10 cellular contexts compared by ENCODE assay signal in the genomic region with DNA sequence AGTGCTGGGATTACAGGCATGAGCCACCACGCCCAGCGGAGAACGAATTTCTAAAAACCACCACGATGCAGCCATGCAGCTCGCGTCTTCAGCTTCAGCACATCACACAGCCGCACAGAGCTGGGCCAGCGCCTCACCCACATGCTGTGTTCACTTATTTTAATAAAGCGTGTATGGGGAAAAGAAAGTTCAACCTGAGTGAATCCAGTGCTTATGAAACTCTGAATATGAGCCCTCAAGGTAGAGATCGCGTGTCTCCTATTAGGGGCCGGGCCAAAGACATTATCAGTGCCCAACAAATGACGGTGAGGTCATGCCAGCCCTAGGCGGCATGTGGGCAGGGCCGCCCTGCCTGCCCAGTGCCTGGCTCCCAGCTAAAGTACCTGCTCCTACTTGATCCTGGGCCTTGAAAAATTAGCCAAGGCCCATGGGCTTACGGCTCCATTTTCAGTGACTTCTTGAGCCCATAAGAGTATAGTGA. TPM values are rescaled to one million over a fixed set of nuclear protein-coding genes. Genes with fewer than 3 reads are reported as not detected.
A peak's percentile ranks its signal among the peaks of the same experiment; 100 is the strongest.
DNase-seq lines count a peak whose midpoint lies in the region; ATAC-seq and TF ChIP-seq lines count a peak whose summit lies in the region.
"Had no signal": no experiment of that assay in that cellular context is flagged by ENCODE, and none has a peak within 500 bp of the region (broad histone marks: within the 10 kb centered on the region; RNA-seq: fewer than 3 reads in every experiment).

No MANE protein-coding gene starts in this region.

- no peaks in the 10 kb centered on the region for H3K9me3 Mint-ChIP-seq in activated naive CD4-positive, alpha-beta T cell treated with anti-CD3 and anti-CD28 coated beads, Interleukin-2, amount 50 U/mL, for 72 hours

- TF ChIP-seq CTCF in foreskin keratinocyte (conservative IDR thresholded peaks at IDR 0.05) = no peak
- TF ChIP-seq CTCF in gastroesophageal sphincter (IDR thresholded peaks at IDR 0.05) = no peak

- ATAC-seq in GM18517 (IDR thresholded peaks at IDR 0.05; ENCODE audit: unreplicated experiment) (peak; percentile 70), GM21717 (IDR thresholded peaks at IDR 0.05; ENCODE audit: unreplicated experiment) (peak; percentile 59), HG03432 (IDR thresholded peaks at IDR 0.05; ENCODE audit: unreplicated experiment) (peak; percentile 82), foreskin keratinocyte (peak; percentile 88), gastroesophageal sphincter (no peak)
- ATAC-seq in activated naive CD4-positive, alpha-beta T cell treated with anti-CD3 and anti-CD28 coated beads, Interleukin-2, amount 50 U/mL, for 72 hours = no peak

- H3K27ac Mint-ChIP-seq in activated naive CD4-positive, alpha-beta T cell treated with anti-CD3 and anti-CD28 coated beads, Interleukin-2, amount 50 U/mL, for 72 hours = no peak overlapping the region

- no peaks in the 10 kb centered on the region for H3K36me3 Mint-ChIP-seq in activated naive CD4-positive, alpha-beta T cell treated with anti-CD3 and anti-CD28 coated beads, Interleukin-2, amount 50 U/mL, for 72 hours

- 88 to 93% methylated on average over 6 to 7 of the region's 16 CpGs for WGBS in gastroesophageal sphincter (ENCODE audit: low coverage in 1 of 2), 2 donors

- H3K4me1 ChIP-seq in foreskin keratinocyte = peaks cover 52% of the 10 kb centered on the region
- H3K4me1 ChIP-seq in gastroesophageal sphincter = peaks cover 0 to 48% (median 23%) of the 10 kb centered on the region in 3 donors

- H3K4me3 ChIP-seq in gastroesophageal sphincter = no peak overlapping the region

- no peak for TF ChIP-seq POLR2A in gastroesophageal sphincter (IDR thresholded peaks at IDR 0.05)

- H3K27ac ChIP-seq in foreskin keratinocyte (peak overlapping the region; percentile 83), gastroesophageal sphincter (no peak overlapping the region)
- H3K27ac ChIP-seq: HL-60, WERI-Rb-1 had no signal

- H3K9me3 ChIP-seq in gastroesophageal sphincter = no peaks in the 10 kb centered on the region

- TF ChIP-seq EP300 in gastroesophageal sphincter (IDR thresholded peaks at IDR 0.05) = no peak

- peak; percentile 76 to 89 for DNase-seq in foreskin keratinocyte
- no peak for DNase-seq in activated naive CD4-positive, alpha-beta T cell treated with Interleukin-2 at 50 U/mL for 16 hours
- DNase-seq in activated naive CD4-positive, alpha-beta T cell treated with anti-CD3 and anti-CD28 coated beads, Interleukin-2, amount 50 U/mL, for 72 hours (ENCODE audit: low spot score in 2 of 2) = no peak
- no peak for DNase-seq in anterior cingulate cortex (lab: John Stamatoyannopoulos, UW)
- DNase-seq: WERI-Rb-1 had no signal

- no peaks in the 10 kb centered on the region for H3K27me3 ChIP-seq in foreskin keratinocyte
- H3K27me3 ChIP-seq in gastroesophageal sphincter = no peaks in the 10 kb centered on the region

- H3K36me3 ChIP-seq in gastroesophageal sphincter = no peaks in the 10 kb centered on the region
- H3K36me3 ChIP-seq: WERI-Rb-1 had no signal

RNA-seq across cellular contexts. Expression of a gene that starts 44.3 kb away (rescaled TPM):
- 29.0 and 32.0 TPM in 2 replicates for total RNA-seq in foreskin keratinocyte
- polyA plus RNA-seq in foreskin keratinocyte = 14.0 and 16.6 TPM in 2 replicates
- total RNA-seq in activated naive CD4-positive, alpha-beta T cell treated with anti-CD3 and anti-CD28 coated beads, Interleukin-2, amount 50 U/mL, for 72 hours = 1 to 10 TPM; 3.5 to 8.3 TPM
- total RNA-seq in gastroesophageal sphincter = 10 to 100 TPM; 12.5 to 21.2 (median 13.8) TPM

Comparison
In these comparisons a context has a peak if more than half of its experiments do, and no peak if none do; other contexts are left out.
1. ATAC-seq: peak in GM18517 (single experiment), GM21717 (single experiment), HG03432 (single experiment) and foreskin keratinocyte (single experiment); none in activated naive CD4-positive, alpha-beta T cell treated with anti-CD3 and anti-CD28 coated beads, Interleukin-2, amount 50 U/mL, for 72 hours (0 of 2) and gastroesophageal sphincter (single experiment).
2. DNase-seq: peak in foreskin keratinocyte (2 of 2); none in activated naive CD4-positive, alpha-beta T cell treated with Interleukin-2 at 50 U/mL for 16 hours (single experiment), activated naive CD4-positive, alpha-beta T cell treated with anti-CD3 and anti-CD28 coated beads, Interleukin-2, amount 50 U/mL, for 72 hours (0 of 2) and anterior cingulate cortex (0 of 58).